1 cellular context compared by ENCODE assay signal in the genomic region with DNA sequence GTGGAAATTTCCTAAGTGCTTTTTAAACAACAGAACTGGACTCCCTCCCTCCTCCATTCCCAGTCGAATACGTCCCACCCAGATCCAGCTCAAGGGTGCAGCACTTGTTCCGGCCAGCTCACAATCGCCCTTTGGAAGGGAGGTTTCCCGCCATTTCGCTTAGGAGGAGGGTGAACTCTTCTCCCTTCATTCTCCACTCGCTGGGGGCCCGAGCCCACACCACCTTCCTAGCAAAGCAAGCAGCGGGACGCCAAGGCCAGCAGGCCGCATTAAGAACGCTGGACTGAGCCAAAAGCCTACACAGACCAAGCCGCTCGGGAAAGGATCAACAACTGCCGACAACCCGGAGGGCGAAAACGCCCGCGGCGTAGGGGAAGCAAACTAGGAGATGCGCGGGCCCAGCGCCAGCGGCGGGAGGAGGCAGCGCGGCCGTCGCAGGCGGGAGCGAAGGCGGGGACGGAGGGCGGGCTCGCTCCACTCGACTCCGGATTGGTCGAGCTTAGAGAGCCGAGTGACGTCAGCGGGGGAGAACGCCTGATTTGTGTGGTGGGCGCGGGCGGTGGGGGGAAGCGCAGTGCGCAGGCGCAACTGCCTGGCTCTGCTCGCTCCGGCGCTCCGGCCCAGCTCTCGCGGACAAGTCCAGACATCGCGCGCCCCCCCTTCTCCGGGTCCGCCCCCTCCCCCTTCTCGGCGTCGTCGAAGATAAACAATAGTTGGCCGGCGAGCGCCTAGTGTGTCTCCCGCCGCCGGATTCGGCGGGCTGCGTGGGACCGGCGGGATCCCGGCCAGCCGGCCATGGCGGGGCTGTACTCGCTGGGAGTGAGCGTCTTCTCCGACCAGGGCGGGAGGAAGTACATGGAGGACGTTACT.
TF ChIP-seq lines count a peak whose summit lies in the region.

A gene (plus strand): TSS at position 574 of the 870 bp plus-strand sequence. CDS start 222 bp downstream, at position 796.

TF ChIP-seq in K562, 482 proteins besides CTCF, POLR2A, EP300 and RAD21 (continued from another document and continues in another):
- TF ChIP-seq, protein P1, sequence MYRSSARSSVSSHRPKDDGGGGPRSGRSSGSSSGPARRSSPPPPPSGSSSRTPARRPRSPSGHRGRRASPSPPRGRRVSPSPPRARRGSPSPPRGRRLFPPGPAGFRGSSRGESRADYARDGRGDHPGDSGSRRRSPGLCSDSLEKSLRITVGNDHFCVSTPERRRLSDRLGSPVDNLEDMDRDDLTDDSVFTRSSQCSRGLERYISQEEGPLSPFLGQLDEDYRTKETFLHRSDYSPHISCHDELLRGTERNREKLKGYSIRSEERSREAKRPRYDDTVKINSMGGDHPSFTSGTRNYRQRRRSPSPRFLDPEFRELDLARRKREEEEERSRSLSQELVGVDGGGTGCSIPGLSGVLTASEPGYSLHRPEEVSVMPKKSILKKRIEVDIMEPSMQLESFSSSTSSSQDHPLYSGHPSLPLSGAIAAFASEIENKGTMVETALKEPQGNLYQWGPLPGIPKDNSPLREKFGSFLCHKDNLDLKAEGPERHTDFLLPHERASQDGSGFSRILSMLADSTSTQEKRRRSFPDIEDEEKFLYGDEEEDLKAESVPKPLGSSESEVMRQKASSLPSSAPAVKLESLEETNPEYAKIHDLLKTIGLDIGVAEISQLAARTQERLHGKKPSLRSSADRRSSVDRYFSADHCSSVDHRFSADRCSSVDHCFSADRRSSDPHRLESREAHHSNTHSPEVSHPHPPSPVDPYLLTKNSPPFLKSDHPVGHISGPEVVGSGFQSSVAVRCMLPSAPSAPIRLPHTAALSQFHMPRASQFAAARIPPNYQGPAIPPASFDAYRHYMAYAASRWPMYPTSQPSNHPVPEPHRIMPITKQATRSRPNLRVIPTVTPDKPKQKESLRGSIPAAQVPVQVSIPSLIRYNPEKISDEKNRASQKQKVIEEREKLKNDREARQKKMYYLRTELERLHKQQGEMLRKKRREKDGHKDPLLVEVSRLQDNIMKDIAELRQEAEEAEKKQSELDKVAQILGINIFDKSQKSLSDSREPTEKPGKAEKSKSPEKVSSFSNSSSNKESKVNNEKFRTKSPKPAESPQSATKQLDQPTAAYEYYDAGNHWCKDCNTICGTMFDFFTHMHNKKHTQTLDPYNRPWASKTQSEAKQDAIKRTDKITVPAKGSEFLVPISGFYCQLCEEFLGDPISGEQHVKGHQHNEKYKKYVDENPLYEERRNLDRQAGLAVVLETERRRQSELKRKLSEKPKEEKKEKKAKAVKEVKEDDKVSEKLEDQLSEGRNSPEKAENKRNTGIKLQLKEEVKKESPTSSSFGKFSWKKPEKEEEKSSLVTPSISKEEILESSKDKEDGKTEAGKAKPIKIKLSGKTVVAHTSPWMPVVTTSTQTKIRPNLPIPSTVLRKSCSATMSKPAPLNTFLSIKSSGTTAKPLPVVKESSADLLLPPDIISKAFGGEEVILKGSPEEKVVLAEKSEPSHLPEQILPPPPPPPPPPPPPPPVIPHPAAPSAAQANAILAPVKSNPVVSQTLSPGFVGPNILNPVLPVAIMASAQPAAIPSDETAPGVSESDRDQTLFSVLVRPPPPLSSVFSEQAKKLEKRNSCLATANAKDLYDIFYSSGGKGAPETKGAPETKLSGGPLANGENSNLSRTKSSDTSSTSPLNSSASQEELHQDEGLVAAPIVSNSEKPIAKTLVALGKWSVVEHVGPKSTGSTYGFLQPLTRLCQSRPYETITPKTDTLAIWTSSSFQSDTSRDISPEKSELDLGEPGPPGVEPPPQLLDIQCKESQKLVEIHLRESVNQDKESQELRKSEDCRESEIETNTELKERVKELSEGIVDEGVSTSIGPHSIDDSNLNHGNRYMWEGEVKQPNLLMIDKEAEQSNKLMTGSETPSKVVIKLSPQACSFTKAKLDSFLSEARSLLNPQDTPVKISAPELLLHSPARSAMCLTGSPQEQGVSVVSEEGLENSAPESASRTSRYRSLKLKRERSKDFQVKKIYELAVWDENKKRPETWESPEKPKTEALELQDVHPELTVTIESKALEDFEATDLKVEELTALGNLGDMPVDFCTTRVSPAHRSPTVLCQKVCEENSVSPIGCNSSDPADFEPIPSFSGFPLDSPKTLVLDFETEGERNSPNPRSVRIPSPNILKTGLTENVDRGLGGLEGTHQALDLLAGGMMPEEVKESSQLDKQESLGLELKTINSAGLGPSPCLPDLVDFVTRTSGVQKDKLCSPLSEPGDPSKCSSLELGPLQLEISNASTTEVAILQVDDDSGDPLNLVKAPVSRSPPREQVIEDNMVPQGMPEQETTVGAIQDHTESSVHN (IDR thresholded peaks at IDR 0.05; ENCODE audit: borderline replicate concordance in 1 of 2, low read depth in 1 of 2), result no peak
- TF ChIP-seq NELFE (IDR thresholded peaks at IDR 0.05; ENCODE audit: insufficient read depth, insufficient read length) (no peak), CREM (IDR thresholded peaks at IDR 0.05; ENCODE audit: low read depth) (peak; percentile 95), MEF2D (tag; conservative IDR thresholded peaks at IDR 0.05; ENCODE audit: low read depth) (no peak), NFE2L1 (tag; IDR thresholded peaks at IDR 0.05; ENCODE audit: borderline replicate concordance, low read depth) (no peak), NEUROD1 (IDR thresholded peaks at IDR 0.05; ENCODE audit: borderline replicate concordance, low read depth, low read length, partially characterized antibody) (peak; percentile 58), TAF9B (IDR thresholded peaks at IDR 0.05; ENCODE audit: partially characterized antibody) (peak; percentile 83), CBX2 (IDR thresholded peaks at IDR 0.05; ENCODE audit: insufficient read depth, low read length, poor library complexity, severe bottlenecking) (no peak), NR1H2 (CRISPR knock-in tag; IDR thresholded peaks at IDR 0.05) (no peak; the same call in 1 of the 2 replicates), TBP (optimal IDR thresholded peaks at IDR 0.05; ENCODE audit: low read depth, low read length) (peak; percentile 82), CHD2 (IDR thresholded peaks at IDR 0.05; ENCODE audit: low read depth, low read length) (peak; percentile 94), NR2F6 (CRISPR knock-in tag; IDR thresholded peaks at IDR 0.05) (no peak), LCOR (CRISPR knock-in tag; IDR thresholded peaks at IDR 0.05) (peak; percentile 79), ZFPM2 (CRISPR knock-in tag; IDR thresholded peaks at IDR 0.05) (no peak), NFYB (IDR thresholded peaks at IDR 0.05; ENCODE audit: extremely low read depth, insufficient read length) (peak; percentile 84), POLR3G (IDR thresholded peaks at IDR 0.05; ENCODE audit: extremely low read depth, insufficient read length, insufficient replicate concordance) (no peak), E2F3 (CRISPR knock-in tag; IDR thresholded peaks at IDR 0.05) (peak; percentile 97), ZNF644 (tag; IDR thresholded peaks at IDR 0.05; ENCODE audit: low read depth) (no peak), ZKSCAN3 (CRISPR knock-in tag; IDR thresholded peaks at IDR 0.05) (no peak), PCBP2 (IDR thresholded peaks at IDR 0.05; ENCODE audit: low read depth, low read length, poor library complexity, severe bottlenecking) (no peak)
- TF ChIP-seq, protein P2, sequence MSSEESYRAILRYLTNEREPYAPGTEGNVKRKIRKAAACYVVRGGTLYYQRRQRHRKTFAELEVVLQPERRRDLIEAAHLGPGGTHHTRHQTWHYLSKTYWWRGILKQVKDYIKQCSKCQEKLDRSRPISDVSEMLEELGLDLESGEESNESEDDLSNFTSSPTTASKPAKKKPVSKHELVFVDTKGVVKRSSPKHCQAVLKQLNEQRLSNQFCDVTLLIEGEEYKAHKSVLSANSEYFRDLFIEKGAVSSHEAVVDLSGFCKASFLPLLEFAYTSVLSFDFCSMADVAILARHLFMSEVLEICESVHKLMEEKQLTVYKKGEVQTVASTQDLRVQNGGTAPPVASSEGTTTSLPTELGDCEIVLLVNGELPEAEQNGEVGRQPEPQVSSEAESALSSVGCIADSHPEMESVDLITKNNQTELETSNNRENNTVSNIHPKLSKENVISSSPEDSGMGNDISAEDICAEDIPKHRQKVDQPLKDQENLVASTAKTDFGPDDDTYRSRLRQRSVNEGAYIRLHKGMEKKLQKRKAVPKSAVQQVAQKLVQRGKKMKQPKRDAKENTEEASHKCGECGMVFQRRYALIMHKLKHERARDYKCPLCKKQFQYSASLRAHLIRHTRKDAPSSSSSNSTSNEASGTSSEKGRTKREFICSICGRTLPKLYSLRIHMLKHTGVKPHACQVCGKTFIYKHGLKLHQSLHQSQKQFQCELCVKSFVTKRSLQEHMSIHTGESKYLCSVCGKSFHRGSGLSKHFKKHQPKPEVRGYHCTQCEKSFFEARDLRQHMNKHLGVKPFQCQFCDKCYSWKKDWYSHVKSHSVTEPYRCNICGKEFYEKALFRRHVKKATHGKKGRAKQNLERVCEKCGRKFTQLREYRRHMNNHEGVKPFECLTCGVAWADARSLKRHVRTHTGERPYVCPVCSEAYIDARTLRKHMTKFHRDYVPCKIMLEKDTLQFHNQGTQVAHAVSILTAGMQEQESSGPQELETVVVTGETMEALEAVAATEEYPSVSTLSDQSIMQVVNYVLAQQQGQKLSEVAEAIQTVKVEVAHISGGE (CRISPR knock-in tag; IDR thresholded peaks at IDR 0.05), result peak in 2 of 3 experiments; percentile 45 to 94; a peak in 3 of 6 replicates
- TF ChIP-seq, protein P3, sequence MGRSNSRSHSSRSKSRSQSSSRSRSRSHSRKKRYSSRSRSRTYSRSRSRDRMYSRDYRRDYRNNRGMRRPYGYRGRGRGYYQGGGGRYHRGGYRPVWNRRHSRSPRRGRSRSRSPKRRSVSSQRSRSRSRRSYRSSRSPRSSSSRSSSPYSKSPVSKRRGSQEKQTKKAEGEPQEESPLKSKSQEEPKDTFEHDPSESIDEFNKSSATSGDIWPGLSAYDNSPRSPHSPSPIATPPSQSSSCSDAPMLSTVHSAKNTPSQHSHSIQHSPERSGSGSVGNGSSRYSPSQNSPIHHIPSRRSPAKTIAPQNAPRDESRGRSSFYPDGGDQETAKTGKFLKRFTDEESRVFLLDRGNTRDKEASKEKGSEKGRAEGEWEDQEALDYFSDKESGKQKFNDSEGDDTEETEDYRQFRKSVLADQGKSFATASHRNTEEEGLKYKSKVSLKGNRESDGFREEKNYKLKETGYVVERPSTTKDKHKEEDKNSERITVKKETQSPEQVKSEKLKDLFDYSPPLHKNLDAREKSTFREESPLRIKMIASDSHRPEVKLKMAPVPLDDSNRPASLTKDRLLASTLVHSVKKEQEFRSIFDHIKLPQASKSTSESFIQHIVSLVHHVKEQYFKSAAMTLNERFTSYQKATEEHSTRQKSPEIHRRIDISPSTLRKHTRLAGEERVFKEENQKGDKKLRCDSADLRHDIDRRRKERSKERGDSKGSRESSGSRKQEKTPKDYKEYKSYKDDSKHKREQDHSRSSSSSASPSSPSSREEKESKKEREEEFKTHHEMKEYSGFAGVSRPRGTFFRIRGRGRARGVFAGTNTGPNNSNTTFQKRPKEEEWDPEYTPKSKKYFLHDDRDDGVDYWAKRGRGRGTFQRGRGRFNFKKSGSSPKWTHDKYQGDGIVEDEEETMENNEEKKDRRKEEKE (IDR thresholded peaks at IDR 0.05; ENCODE audit: borderline replicate concordance in 1 of 2, control insufficient read depth in 1 of 2, low read depth in 2 of 2, low read length in 1 of 2), result peak in 1 of 2 experiments; percentile 58; a peak in 1 of 4 replicates
- TF ChIP-seq, protein P4, sequence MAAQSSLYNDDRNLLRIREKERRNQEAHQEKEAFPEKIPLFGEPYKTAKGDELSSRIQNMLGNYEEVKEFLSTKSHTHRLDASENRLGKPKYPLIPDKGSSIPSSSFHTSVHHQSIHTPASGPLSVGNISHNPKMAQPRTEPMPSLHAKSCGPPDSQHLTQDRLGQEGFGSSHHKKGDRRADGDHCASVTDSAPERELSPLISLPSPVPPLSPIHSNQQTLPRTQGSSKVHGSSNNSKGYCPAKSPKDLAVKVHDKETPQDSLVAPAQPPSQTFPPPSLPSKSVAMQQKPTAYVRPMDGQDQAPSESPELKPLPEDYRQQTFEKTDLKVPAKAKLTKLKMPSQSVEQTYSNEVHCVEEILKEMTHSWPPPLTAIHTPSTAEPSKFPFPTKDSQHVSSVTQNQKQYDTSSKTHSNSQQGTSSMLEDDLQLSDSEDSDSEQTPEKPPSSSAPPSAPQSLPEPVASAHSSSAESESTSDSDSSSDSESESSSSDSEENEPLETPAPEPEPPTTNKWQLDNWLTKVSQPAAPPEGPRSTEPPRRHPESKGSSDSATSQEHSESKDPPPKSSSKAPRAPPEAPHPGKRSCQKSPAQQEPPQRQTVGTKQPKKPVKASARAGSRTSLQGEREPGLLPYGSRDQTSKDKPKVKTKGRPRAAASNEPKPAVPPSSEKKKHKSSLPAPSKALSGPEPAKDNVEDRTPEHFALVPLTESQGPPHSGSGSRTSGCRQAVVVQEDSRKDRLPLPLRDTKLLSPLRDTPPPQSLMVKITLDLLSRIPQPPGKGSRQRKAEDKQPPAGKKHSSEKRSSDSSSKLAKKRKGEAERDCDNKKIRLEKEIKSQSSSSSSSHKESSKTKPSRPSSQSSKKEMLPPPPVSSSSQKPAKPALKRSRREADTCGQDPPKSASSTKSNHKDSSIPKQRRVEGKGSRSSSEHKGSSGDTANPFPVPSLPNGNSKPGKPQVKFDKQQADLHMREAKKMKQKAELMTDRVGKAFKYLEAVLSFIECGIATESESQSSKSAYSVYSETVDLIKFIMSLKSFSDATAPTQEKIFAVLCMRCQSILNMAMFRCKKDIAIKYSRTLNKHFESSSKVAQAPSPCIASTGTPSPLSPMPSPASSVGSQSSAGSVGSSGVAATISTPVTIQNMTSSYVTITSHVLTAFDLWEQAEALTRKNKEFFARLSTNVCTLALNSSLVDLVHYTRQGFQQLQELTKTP (IDR thresholded peaks at IDR 0.05; ENCODE audit: low read depth in 1 of 2, partially characterized antibody in 2 of 2), result peak; percentile 38 to 42
- TF ChIP-seq, protein P5, sequence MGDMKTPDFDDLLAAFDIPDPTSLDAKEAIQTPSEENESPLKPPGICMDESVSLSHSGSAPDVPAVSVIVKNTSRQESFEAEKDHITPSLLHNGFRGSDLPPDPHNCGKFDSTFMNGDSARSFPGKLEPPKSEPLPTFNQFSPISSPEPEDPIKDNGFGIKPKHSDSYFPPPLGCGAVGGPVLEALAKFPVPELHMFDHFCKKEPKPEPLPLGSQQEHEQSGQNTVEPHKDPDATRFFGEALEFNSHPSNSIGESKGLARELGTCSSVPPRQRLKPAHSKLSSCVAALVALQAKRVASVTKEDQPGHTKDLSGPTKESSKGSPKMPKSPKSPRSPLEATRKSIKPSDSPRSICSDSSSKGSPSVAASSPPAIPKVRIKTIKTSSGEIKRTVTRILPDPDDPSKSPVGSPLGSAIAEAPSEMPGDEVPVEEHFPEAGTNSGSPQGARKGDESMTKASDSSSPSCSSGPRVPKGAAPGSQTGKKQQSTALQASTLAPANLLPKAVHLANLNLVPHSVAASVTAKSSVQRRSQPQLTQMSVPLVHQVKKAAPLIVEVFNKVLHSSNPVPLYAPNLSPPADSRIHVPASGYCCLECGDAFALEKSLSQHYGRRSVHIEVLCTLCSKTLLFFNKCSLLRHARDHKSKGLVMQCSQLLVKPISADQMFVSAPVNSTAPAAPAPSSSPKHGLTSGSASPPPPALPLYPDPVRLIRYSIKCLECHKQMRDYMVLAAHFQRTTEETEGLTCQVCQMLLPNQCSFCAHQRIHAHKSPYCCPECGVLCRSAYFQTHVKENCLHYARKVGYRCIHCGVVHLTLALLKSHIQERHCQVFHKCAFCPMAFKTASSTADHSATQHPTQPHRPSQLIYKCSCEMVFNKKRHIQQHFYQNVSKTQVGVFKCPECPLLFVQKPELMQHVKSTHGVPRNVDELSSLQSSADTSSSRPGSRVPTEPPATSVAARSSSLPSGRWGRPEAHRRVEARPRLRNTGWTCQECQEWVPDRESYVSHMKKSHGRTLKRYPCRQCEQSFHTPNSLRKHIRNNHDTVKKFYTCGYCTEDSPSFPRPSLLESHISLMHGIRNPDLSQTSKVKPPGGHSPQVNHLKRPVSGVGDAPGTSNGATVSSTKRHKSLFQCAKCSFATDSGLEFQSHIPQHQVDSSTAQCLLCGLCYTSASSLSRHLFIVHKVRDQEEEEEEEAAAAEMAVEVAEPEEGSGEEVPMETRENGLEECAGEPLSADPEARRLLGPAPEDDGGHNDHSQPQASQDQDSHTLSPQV (IDR thresholded peaks at IDR 0.05), result no peak
- TF ChIP-seq, protein P6, sequence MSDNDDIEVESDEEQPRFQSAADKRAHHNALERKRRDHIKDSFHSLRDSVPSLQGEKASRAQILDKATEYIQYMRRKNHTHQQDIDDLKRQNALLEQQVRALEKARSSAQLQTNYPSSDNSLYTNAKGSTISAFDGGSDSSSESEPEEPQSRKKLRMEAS (CRISPR knock-in tag; IDR thresholded peaks at IDR 0.05), result peak; percentile 76
